In genomic region chr9:127734747-127735529, GRCh38 we compare ENCODE assay signal across 8 cellular contexts. TPM values are rescaled to one million over a fixed set of nuclear protein-coding genes. Genes with fewer than 3 reads are reported as not detected.
DNase-seq lines count a peak whose midpoint lies in the region; ATAC-seq lines count a peak whose summit lies in the region.

TSS of gene TOR2A (minus strand) at chr9:127735294. CDS start at chr9:127735270, 24 bp downstream.

- ATAC-seq in GM18502 (IDR thresholded peaks at IDR 0.05; ENCODE audit: poor library complexity, unreplicated experiment) (peak; percentile 88), HG02970 (IDR thresholded peaks at IDR 0.05; ENCODE audit: low FRiP score, unreplicated experiment) (peak; percentile 87), right cardiac atrium (peak; percentile 95 to 96)

- H3K9me3 ChIP-seq in right cardiac atrium (ENCODE audit: control insufficient read depth, low read length) = no peaks in the 10 kb centered on the region

- H3K27ac ChIP-seq in right cardiac atrium (ENCODE audit: low read length) = peak within 1 kb of the TSS; percentile 90
- H3K27ac ChIP-seq in rectal smooth muscle tissue (ENCODE audit: low read depth, low read length) = peak within 1 kb of the TSS; percentile 92

- peak within 1 kb of the TSS; percentile 66 for H3K4me3 ChIP-seq in right cardiac atrium (ENCODE audit: low read length)
- peak within 1 kb of the TSS; percentile 71 for H3K4me3 ChIP-seq in rectal smooth muscle tissue (ENCODE audit: low read length)

- under 1% methylated on average over 76 of the region's 76 CpGs for WGBS in right cardiac atrium

- peak within 1 kb of the TSS; percentile 32 for H3K9ac ChIP-seq in rectal smooth muscle tissue (ENCODE audit: low read length)

- H3K27me3 ChIP-seq in right cardiac atrium (ENCODE audit: control insufficient read depth, insufficient read depth) (no peaks in the 10 kb centered on the region), rectal smooth muscle tissue (ENCODE audit: control insufficient read depth, insufficient read depth, low read length) (peaks cover 4% of the 10 kb centered on the region)

- H3K4me1 ChIP-seq in right cardiac atrium (ENCODE audit: control insufficient read depth, insufficient read depth, low read length) = peaks cover 6% of the 10 kb centered on the region
- H3K4me1 ChIP-seq in rectal smooth muscle tissue (ENCODE audit: control insufficient read depth, insufficient read depth, low read length) = peaks cover 10% of the 10 kb centered on the region

- intact Hi-C loops in T-helper 2 cell treated with Interferon-gamma antibody and Interleukin-4, amounts not matched to agents 100 ng/mL and 5 ng/mL, for 36 hours (cut with micrococcal nuclease) = loop anchor here (1.0 to 10.0 kb wide), 9 partner anchors 20 to 510 kb away; partner anchors contain the start of genes PTRH1 and ZNF79
- intact Hi-C loops in right cardiac atrium (cut with DNase I) = loop anchor here (2.0 to 10.0 kb wide), 10 partner anchors 42 to 190 kb away; partner anchors contain the start of genes AK1 (in 2 of the 4), CDK9 (in 1 of the 4) and SH2D3C (in 1 of the 4)

- DNase-seq in NCI-H187 treated with DMSO at 0.1 percent for 48 hours (lab: John Stamatoyannopoulos, UW) (peak; percentile 60), anterior cingulate cortex (lab: John Stamatoyannopoulos, UW) (peak; percentile 82 to 98 (median 95)), right cardiac atrium (peak; percentile 99), cortex of kidney (lab: John Stamatoyannopoulos, UW) (no peak)

- no peaks in the 10 kb centered on the region for H3K36me3 ChIP-seq in rectal smooth muscle tissue (ENCODE audit: control insufficient read depth, insufficient read depth, low read length)

RNA-seq across cellular contexts. Expression of gene TOR2A, which starts in this region (rescaled TPM):
- total RNA-seq in T-helper 2 cell treated with Interferon-gamma antibody and Interleukin-4, amounts not matched to agents 100 ng/mL and 5 ng/mL, for 36 hours = 23.4 and 24.7 TPM in 2 replicates
- 1 to 10 TPM; 3.1 to 3.9 (median 3.5) TPM for total RNA-seq in right cardiac atrium
- polyA plus RNA-seq in right cardiac atrium = 3.7 TPM
